Comparison of ENCODE assay signal across 18 cellular contexts in the genomic region with DNA sequence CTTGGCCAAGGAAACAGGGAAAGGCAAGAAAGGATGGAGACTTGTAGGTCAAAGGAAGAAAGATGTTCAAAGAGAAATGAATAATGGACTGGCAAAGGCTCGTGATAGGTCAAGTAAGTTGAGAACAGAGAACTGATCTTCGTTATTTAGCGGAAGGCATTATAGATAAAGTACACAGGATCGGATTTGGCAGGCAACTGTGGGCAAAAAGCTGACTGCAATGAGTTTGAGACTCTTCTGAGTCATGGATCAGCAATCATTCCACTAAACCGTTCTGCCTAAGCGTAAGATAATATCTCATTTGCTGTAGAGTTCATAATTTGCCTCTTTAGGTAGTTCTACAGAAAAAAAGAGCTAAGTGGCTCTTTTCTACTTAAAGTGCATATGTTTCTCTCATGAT.
"Had no signal": no experiment of that assay in that cellular context is flagged by ENCODE, and none has a peak within 500 bp of the region (broad histone marks: within the 10 kb centered on the region; RNA-seq: fewer than 3 reads in every experiment).

No MANE protein-coding gene starts in this region.

- DNase-seq: islet precursor cell; left ventricle myocardium inferior; mesendoderm; naive B cell; natural killer cell; ovary; right lobe of liver; stimulated activated CD4-positive, alpha-beta T cell treated with anti-CD3 and anti-CD28 coated beads, Interleukin-1b, Interleukin-23, amount 100 ng/mL, for 48 hours; stimulated activated CD4-positive, alpha-beta T cell treated with anti-CD3 and anti-CD28 coated beads, Interleukin-2, amount 100 ng/mL, for 48 hours; stimulated activated CD4-positive, alpha-beta T cell treated with anti-CD3 and anti-CD28 coated beads, Interleukin-4, amount 100 ng/mL, for 4 hours; stimulated activated CD8-positive, alpha-beta memory T cell treated with anti-CD3 and anti-CD28 coated beads, Interleukin-4, amount 100 ng/mL, for 48 hours; stimulated activated naive CD4-positive, alpha-beta T cell treated with Interleukin-2 at 50 U/mL for 16 hours; stimulated activated naive CD8-positive, alpha-beta T cell treated with anti-CD3 and anti-CD28 coated beads, Interleukin-15, amount 100 ng/mL, for 72 hours; substantia nigra had no signal

- H3K4me3 Mint-ChIP-seq: mesothelial cell of epicardium; naive B cell; natural killer cell; stimulated activated memory B cell treated with anti-CD40 and anti-IgM and Interleukin-4, amounts not matched to agents 10 μg/mL and 1 μg/mL and 100 μg/mL, for 72 hours; stimulated activated naive CD8-positive, alpha-beta T cell treated with anti-CD3 and anti-CD28 coated beads, Interleukin-15, amount 100 ng/mL, for 72 hours; type B pancreatic cell had no signal

- H3K36me3 Mint-ChIP-seq: mesothelial cell of epicardium; naive B cell; natural killer cell; stimulated activated memory B cell treated with anti-CD40 and anti-IgM and Interleukin-4, amounts not matched to agents 10 μg/mL and 1 μg/mL and 100 μg/mL, for 72 hours; type B pancreatic cell had no signal

- H3K27ac Mint-ChIP-seq: mesothelial cell of epicardium; naive B cell; natural killer cell; progenitor cell of endocrine pancreas; stimulated activated memory B cell treated with anti-CD40 and anti-IgM and Interleukin-4, amounts not matched to agents 10 μg/mL and 1 μg/mL and 100 μg/mL, for 72 hours; type B pancreatic cell had no signal

- H3K9me3 Mint-ChIP-seq: stimulated activated naive CD8-positive, alpha-beta T cell treated with anti-CD3 and anti-CD28 coated beads, Interleukin-15, amount 100 ng/mL, for 72 hours had no signal

- H3K27me3 Mint-ChIP-seq: naive B cell; stimulated activated memory B cell treated with anti-CD40 and anti-IgM and Interleukin-4, amounts not matched to agents 10 μg/mL and 1 μg/mL and 100 μg/mL, for 72 hours had no signal

- ATAC-seq: natural killer cell; right lobe of liver; stimulated activated memory B cell treated with anti-CD40 and anti-IgM and Interleukin-4, amounts not matched to agents 10 μg/mL and 1 μg/mL and 100 μg/mL, for 72 hours; stimulated activated naive CD8-positive, alpha-beta T cell treated with anti-CD3 and anti-CD28 coated beads, Interleukin-15, amount 100 ng/mL, for 72 hours had no signal

- H3K4me1 Mint-ChIP-seq: mesothelial cell of epicardium; naive B cell; natural killer cell; stimulated activated memory B cell treated with anti-CD40 and anti-IgM and Interleukin-4, amounts not matched to agents 10 μg/mL and 1 μg/mL and 100 μg/mL, for 72 hours; stimulated activated naive CD8-positive, alpha-beta T cell treated with anti-CD3 and anti-CD28 coated beads, Interleukin-15, amount 100 ng/mL, for 72 hours had no signal
